ENCODE assay signal across 8 cellular contexts in genomic region chr4:164977243-164978164, GRCh38. TPM values are rescaled to one million over a fixed set of nuclear protein-coding genes. Genes with fewer than 3 reads are reported as not detected.
DNase-seq lines count a peak whose midpoint lies in the region; ATAC-seq and TF ChIP-seq lines count a peak whose summit lies in the region.

Gene TRIM61 (minus strand): TSS chr4:164977657. CDS start chr4:164970002, 7,655 bp downstream.

- H3K79me2 ChIP-seq in osteoblast (ENCODE audit: insufficient read depth, low read length): peaks cover 7% of the 10 kb centered on the region

- H3K36me3 ChIP-seq in esophagus (ENCODE audit: control insufficient read depth in 2 of 2, insufficient read depth in 2 of 2, low read length in 1 of 2) (no peaks in the 10 kb centered on the region), osteoblast (ENCODE audit: insufficient read depth, low read length) (no peaks in the 10 kb centered on the region)

- H3K4me3 ChIP-seq in esophagus (ENCODE audit: low read depth in 1 of 2, low read length in 2 of 2) (peak within 1 kb of the TSS; percentile 7 to 24), osteoblast (ENCODE audit: insufficient read depth, low read length) (peak within 1 kb of the TSS; percentile 83)

- H3K27me3 ChIP-seq in esophagus (ENCODE audit: control insufficient read depth in 1 of 2, insufficient read depth in 2 of 2, low read length in 2 of 2): no peaks in the 10 kb centered on the region
- no peaks in the 10 kb centered on the region for H3K27me3 ChIP-seq in osteoblast (ENCODE audit: insufficient read depth, low read length)

- no peaks in the 10 kb centered on the region for H3K36me3 Mint-ChIP-seq in type B pancreatic cell

- H3K4me3 Mint-ChIP-seq in type B pancreatic cell: peak within 1 kb of the TSS; percentile 92

- H3K9me3 Mint-ChIP-seq in type B pancreatic cell: no peaks in the 10 kb centered on the region

- H3K27me3 Mint-ChIP-seq in type B pancreatic cell: no peaks in the 10 kb centered on the region

- ATAC-seq in GM19043 (IDR thresholded peaks at IDR 0.05; ENCODE audit: low read depth, unreplicated experiment) (peak; percentile 99), HG03159 (IDR thresholded peaks at IDR 0.05; ENCODE audit: unreplicated experiment) (peak; percentile 99)

- no peak within 1 kb of the TSS for H3K27ac Mint-ChIP-seq in type B pancreatic cell

- H3K4me1 ChIP-seq in esophagus (ENCODE audit: control insufficient read depth in 2 of 2, insufficient read depth in 2 of 2, low read length in 1 of 2): no peaks in the 10 kb centered on the region
- H3K4me1 ChIP-seq in osteoblast (ENCODE audit: insufficient read depth, low read length): peaks cover 5% of the 10 kb centered on the region

- H3K9me3 ChIP-seq in esophagus (ENCODE audit: control insufficient read depth in 2 of 2, insufficient read depth in 1 of 2, low read depth in 1 of 2, low read length in 1 of 2): no peaks in the 10 kb centered on the region
- no peaks in the 10 kb centered on the region for H3K9me3 ChIP-seq in osteoblast (ENCODE audit: low read depth, low read length)

- H4K20me1 ChIP-seq in osteoblast (ENCODE audit: insufficient read depth, low read length): no peaks in the 10 kb centered on the region

- H3K4me2 ChIP-seq in osteoblast (ENCODE audit: insufficient read depth, low read length): peak within 1 kb of the TSS; percentile 82

- H3K4me1 Mint-ChIP-seq in type B pancreatic cell (ENCODE audit: unreplicated experiment): peaks cover 4% of the 10 kb centered on the region

- DNase-seq in activated CD8-positive, alpha-beta memory T cell treated with anti-CD3 and anti-CD28 coated beads for 4 hours (ENCODE audit: low read depth in 2 of 2): peak; percentile 16 to 19
- DNase-seq in osteoblast (ENCODE audit: insufficient read length, low spot score, missing footprints) (peak; percentile 72), type B pancreatic cell (ENCODE audit: extremely low spot score, unreplicated experiment) (peak; percentile 71), NCI-H69 (lab: John Stamatoyannopoulos, UW) (no peak), NCI-H510A treated with DMSO at 0.1 percent for 48 hours (lab: John Stamatoyannopoulos, UW) (no peak)

- TF ChIP-seq CTCF in osteoblast (IDR thresholded peaks at IDR 0.05; ENCODE audit: extremely low read depth, low read depth, low read length): peak; percentile 7
- TF ChIP-seq CTCF in type B pancreatic cell (conservative IDR thresholded peaks at IDR 0.05): no peak

- H2AFZ ChIP-seq in osteoblast (ENCODE audit: low read length): peak within 1 kb of the TSS; percentile 89

- no peak within 1 kb of the TSS for H3K27ac ChIP-seq in esophagus (ENCODE audit: low read depth in 2 of 2, low read length in 1 of 2)
- peak within 1 kb of the TSS; percentile 60 for H3K27ac ChIP-seq in osteoblast (ENCODE audit: low read depth, low read length)

- WGBS in esophagus, 2 donors: 29% methylated on average over 27 of the region's 27 CpGs

RNA-seq across cellular contexts. Expression of gene TRIM61, which starts in this region (rescaled TPM):
- under 1 TPM; 0.06 TPM for polyA plus RNA-seq in esophagus
- 3.8 and 4.7 TPM in 2 replicates for total RNA-seq in osteoblast
- total RNA-seq in type B pancreatic cell (ENCODE audit: low replicate concordance): 2.1 and 2.6 TPM in 2 replicates

Comparison
In these comparisons a context has a peak if more than half of its experiments do, and no peak if none do; other contexts are left out.
1. DNase-seq: peak in activated CD8-positive, alpha-beta memory T cell treated with anti-CD3 and anti-CD28 coated beads for 4 hours (2 of 2), osteoblast (single experiment) and type B pancreatic cell (single experiment); none in NCI-H69 (single experiment) and NCI-H510A treated with DMSO at 0.1 percent for 48 hours (single experiment).